In the genomic region with DNA sequence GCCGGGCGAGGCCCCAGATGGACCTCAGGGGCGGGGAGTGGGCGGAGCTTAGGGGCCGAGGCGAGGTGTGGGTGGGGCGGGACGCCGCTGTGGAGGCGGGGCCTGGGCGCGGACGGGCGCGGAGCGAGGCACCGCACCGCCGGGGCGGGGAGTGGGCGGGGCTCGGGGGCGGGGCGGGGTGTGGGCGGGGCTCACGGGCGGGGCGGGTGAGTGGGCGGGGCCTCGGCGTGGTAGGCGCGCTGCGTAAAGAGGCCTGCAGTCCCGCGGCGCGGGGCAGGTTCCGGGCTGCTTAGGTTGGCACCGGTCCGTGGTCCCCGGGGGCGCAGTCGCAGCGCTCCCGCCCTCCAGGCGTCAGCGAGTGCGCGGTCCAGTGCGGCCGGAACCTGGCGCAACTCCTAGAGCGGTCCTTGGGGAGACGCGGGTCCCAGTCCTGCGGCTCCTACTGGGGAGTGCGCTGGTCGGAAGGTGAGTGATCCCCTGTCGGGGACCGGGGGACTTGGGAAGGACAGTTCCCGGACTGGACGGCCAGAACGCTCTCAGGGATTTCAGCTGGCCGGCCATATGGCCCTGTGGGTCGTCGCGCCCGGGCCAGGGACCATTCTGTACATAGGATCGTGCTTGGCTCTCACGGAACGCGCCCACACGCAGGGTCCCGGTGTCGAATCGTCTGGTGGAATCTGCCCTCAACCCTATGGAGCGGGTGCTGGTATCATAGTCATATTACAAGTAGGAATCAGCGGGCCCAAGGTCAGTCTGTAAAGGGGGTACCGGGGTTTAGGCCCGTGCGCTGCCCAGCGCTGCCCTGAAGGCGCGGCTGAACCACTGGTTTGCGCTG, we compare ENCODE assay signal across 1 cellular context.
A peak's percentile ranks its signal among the peaks of the same experiment; 100 is the strongest.
TF ChIP-seq lines count a peak whose summit lies in the region.

A gene with protein sequence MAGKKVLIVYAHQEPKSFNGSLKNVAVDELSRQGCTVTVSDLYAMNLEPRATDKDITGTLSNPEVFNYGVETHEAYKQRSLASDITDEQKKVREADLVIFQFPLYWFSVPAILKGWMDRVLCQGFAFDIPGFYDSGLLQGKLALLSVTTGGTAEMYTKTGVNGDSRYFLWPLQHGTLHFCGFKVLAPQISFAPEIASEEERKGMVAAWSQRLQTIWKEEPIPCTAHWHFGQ (plus strand): TSS at position 274 of the 835 bp plus-strand sequence. CDS start 6,659 bp downstream, outside the sequence.

TF ChIP-seq in K562, 482 proteins besides CTCF, POLR2A, EP300 and RAD21 (continued from another document and continues in another):
- peak; percentile 48 to 52 for TF ChIP-seq AFF1 (IDR thresholded peaks at IDR 0.05; ENCODE audit: low read depth in 1 of 2, partially characterized antibody in 2 of 2)
- TF ChIP-seq MCM5 (IDR thresholded peaks at IDR 0.05; ENCODE audit: low read depth), result no peak
- TF ChIP-seq ZNF12 (CRISPR knock-in tag; IDR thresholded peaks at IDR 0.05), result no peak
- no peak for TF ChIP-seq LARP7 (IDR thresholded peaks at IDR 0.05)
- no peak for TF ChIP-seq NFYB (IDR thresholded peaks at IDR 0.05; ENCODE audit: extremely low read depth, insufficient read length)
- peak; percentile 95 for TF ChIP-seq KDM5B (IDR thresholded peaks at IDR 0.05; ENCODE audit: insufficient replicate concordance, low read depth, low read length)
- no peak for TF ChIP-seq TCF3 (CRISPR knock-in tag; IDR thresholded peaks at IDR 0.05)
- no peak for TF ChIP-seq SREBF1 (IDR thresholded peaks at IDR 0.05; ENCODE audit: borderline replicate concordance, low read depth, low read length)
- TF ChIP-seq FOXP4 (CRISPR knock-in tag; IDR thresholded peaks at IDR 0.05; ENCODE audit: borderline replicate concordance), result peak; percentile 43; the same call in 1 of the 2 replicates
- TF ChIP-seq CHCHD3 (CRISPR knock-in tag; IDR thresholded peaks at IDR 0.05), result peak; percentile 31; the same call in 1 of the 2 replicates
- no peak for TF ChIP-seq PRPF4 (IDR thresholded peaks at IDR 0.05; ENCODE audit: insufficient read depth, low read depth, low read length, poor library complexity, severe bottlenecking)
- peak in 1 of 2 experiments; percentile 45; a peak in 1 of 4 replicates for TF ChIP-seq FOXA3 (CRISPR knock-in tag; conservative IDR thresholded peaks at IDR 0.05 in 1 of 2, IDR thresholded peaks at IDR 0.05 in 1 of 2)
- TF ChIP-seq HCFC1 (IDR thresholded peaks at IDR 0.05; ENCODE audit: low read depth, low read length), result peak; percentile 40
- no peak for TF ChIP-seq FOS (IDR thresholded peaks at IDR 0.05; ENCODE audit: extremely low read depth, insufficient read length)
- peak; percentile 74; the same call in 1 of the 2 replicates for TF ChIP-seq MTA3 (IDR thresholded peaks at IDR 0.05; ENCODE audit: borderline replicate concordance)
- no peak for TF ChIP-seq ZNF668 (CRISPR knock-in tag; IDR thresholded peaks at IDR 0.05)
- 0 out of 2 replicates have a peak, but pooled peaks have one; percentile 25 for TF ChIP-seq SMC3 (conservative IDR thresholded peaks at IDR 0.05; ENCODE audit: insufficient read depth, low read depth, low read length)
- TF ChIP-seq HDAC8 (tag; IDR thresholded peaks at IDR 0.05), result no peak
- no peak for TF ChIP-seq ZNF449 (CRISPR knock-in tag; IDR thresholded peaks at IDR 0.05)
- TF ChIP-seq MXD1 (CRISPR knock-in tag; IDR thresholded peaks at IDR 0.05; ENCODE audit: borderline replicate concordance, poor library complexity, severe bottlenecking), result no peak
- TF ChIP-seq, protein P1, sequence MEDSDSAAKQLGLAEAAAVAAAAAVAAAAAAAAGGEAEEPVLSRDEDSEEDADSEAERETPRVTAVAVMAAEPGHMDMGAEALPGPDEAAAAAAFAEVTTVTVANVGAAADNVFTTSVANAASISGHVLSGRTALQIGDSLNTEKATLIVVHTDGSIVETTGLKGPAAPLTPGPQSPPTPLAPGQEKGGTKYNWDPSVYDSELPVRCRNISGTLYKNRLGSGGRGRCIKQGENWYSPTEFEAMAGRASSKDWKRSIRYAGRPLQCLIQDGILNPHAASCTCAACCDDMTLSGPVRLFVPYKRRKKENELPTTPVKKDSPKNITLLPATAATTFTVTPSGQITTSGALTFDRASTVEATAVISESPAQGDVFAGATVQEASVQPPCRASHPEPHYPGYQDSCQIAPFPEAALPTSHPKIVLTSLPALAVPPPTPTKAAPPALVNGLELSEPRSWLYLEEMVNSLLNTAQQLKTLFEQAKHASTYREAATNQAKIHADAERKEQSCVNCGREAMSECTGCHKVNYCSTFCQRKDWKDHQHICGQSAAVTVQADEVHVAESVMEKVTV (CRISPR knock-in tag; IDR thresholded peaks at IDR 0.05), result no peak
- no peak; the same call in none of the 2 replicates for TF ChIP-seq RERE (CRISPR knock-in tag; IDR thresholded peaks at IDR 0.05; ENCODE audit: borderline replicate concordance)
- TF ChIP-seq SMARCA4 (IDR thresholded peaks at IDR 0.05), result no peak
- TF ChIP-seq ASH1L (IDR thresholded peaks at IDR 0.05; ENCODE audit: borderline replicate concordance, low read depth, partially characterized antibody), result no peak
- TF ChIP-seq EWSR1 (IDR thresholded peaks at IDR 0.05; ENCODE audit: borderline replicate concordance, low read depth, partially characterized antibody), result no peak
- no peak for TF ChIP-seq ZNF740 (CRISPR knock-in tag; IDR thresholded peaks at IDR 0.05)
- TF ChIP-seq ZNF740 (tag; IDR thresholded peaks at IDR 0.05), result 0 out of 4 replicates have a peak, but pooled peaks of 1 of the 2 experiments have one; percentile 47
- TF ChIP-seq STAG1 (CRISPR knock-in tag; IDR thresholded peaks at IDR 0.05; ENCODE audit: borderline replicate concordance), result peak; percentile 37; the same call in 1 of the 2 replicates
- TF ChIP-seq TBP (optimal IDR thresholded peaks at IDR 0.05; ENCODE audit: low read depth, low read length), result peak; percentile 92
- 0 out of 2 replicates have a peak, but pooled peaks have one; percentile 42 for TF ChIP-seq ZBED1 (IDR thresholded peaks at IDR 0.05)
- peak in 1 of 2 experiments; percentile 71; a peak in 2 of 4 replicates for TF ChIP-seq SIN3A (IDR thresholded peaks at IDR 0.05; ENCODE audit: borderline replicate concordance in 2 of 2, control insufficient read depth in 1 of 2, low read depth in 2 of 2, low read length in 2 of 2)
- peak; percentile 93; the same call in 1 of the 2 replicates for TF ChIP-seq PHF8 (IDR thresholded peaks at IDR 0.05; ENCODE audit: borderline replicate concordance, low read length)
- no peak for TF ChIP-seq ZNF644 (tag; IDR thresholded peaks at IDR 0.05; ENCODE audit: low read depth)
- no peak for TF ChIP-seq GTF2A2 (tag; IDR thresholded peaks at IDR 0.05)
- TF ChIP-seq VEZF1 (CRISPR knock-in tag; IDR thresholded peaks at IDR 0.05), result peak; percentile 81
